In the genomic region with DNA sequence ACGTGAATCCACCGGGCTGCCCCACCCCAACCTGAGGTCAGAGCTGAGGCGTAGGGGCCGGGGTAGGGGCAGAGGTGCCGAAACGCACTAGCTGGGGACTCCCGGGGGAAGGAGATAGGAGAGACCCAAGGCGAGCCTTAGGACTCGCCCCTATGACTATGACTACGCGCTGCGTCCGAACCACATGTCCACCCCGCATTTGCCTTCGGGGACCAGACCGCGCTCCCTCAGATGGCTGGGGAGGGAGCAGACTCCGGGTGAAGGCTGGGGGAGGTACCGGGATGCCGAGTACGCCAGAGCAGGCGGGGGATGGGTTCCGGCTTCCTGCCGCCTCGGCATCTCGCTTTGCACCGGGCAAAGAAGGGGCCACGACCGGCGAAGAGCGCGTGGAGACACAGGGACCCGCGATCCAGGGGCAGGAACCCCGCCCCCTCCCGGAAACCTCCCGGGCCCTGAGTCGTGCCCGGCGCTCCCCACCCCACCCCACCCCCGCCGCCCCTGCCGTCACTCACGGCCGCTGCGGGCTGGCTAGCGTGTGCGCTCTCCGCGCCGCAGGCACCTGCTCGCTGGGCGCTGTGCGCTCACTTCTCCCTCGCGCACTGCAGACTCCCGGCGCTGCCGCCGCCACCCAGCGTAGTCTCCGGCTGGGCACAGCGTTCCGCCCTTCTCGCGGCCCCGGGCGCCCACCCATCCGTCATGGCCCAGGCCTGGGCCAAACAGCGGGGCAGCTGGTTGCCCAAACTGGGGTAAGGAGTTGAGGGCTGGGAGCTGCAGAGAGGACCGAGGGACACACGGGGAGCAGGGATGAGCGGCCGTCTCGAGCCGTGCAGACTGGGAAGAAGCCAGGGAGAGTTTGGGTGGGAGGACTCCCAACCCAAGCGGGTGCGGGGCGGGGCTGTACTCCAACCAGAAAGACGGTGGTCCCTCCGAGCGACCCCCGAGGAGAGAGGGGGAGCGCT, we compare ENCODE assay signal across 10 cellular contexts. TPM values are rescaled to one million over a fixed set of nuclear protein-coding genes. Genes with fewer than 3 reads are reported as not detected.
DNase-seq lines count a peak whose midpoint lies in the region; ATAC-seq and TF ChIP-seq lines count a peak whose summit lies in the region.
"Had no signal": no experiment of that assay in that cellular context is flagged by ENCODE, and none has a peak within 500 bp of the region (broad histone marks: within the 10 kb centered on the region; RNA-seq: fewer than 3 reads in every experiment).

No MANE protein-coding gene starts in this region.

- no peak overlapping the region for H4K91ac ChIP-seq in IMR-90 (ENCODE audit: insufficient read depth, low read depth, low read length)

- no peak for TF ChIP-seq POLR2A in IMR-90 (IDR thresholded peaks at IDR 0.05; ENCODE audit: low read depth, low read length)

- no peak for DNase-seq in CD8-positive, alpha-beta T cell
- DNase-seq in IMR-90 = no peak
- peak; percentile 50 for DNase-seq in cerebellum (ENCODE audit: low spot score)
- DNase-seq in natural killer cell = no peak
- no peak for DNase-seq in DMS53 (lab: John Stamatoyannopoulos, UW)
- DNase-seq in middle frontal gyrus (ENCODE audit: extremely low spot score, low spot score) = no peak
- DNase-seq: activated naive CD4-positive, alpha-beta T cell treated with anti-CD3 and anti-CD28 coated beads, Interleukin-2, amount 50 U/mL, for 16 hours; NCI-H1694 treated with DMSO at 0.1 percent for 48 hours had no signal

- H3K4me2 ChIP-seq in IMR-90 (ENCODE audit: low read depth, low read length) = no peak overlapping the region

- no peak overlapping the region for H3K27ac ChIP-seq in CD8-positive, alpha-beta T cell (ENCODE audit: low read depth, low read length)
- H3K27ac ChIP-seq in IMR-90 (ENCODE audit: insufficient read depth, low read length) = no peak overlapping the region

- no peak for TF ChIP-seq CTCF in CD8-positive, alpha-beta T cell (IDR thresholded peaks at IDR 0.05)
- TF ChIP-seq CTCF in IMR-90 (conservative IDR thresholded peaks at IDR 0.05; ENCODE audit: low read depth, low read length) = no peak
- TF ChIP-seq CTCF in natural killer cell (IDR thresholded peaks at IDR 0.05) = no peak

- peaks cover 50% of the 10 kb centered on the region for H3K27me3 Mint-ChIP-seq in CD8-positive, alpha-beta T cell (ENCODE audit: low read depth)
- H3K27me3 Mint-ChIP-seq in natural killer cell (ENCODE audit: low read depth in 2 of 2) = peaks cover 35 to 48% of the 10 kb centered on the region in 2 donors

- H3K23ac ChIP-seq in IMR-90 (ENCODE audit: low read depth, low read length) = no peak overlapping the region

- no peak overlapping the region for H3K56ac ChIP-seq in IMR-90 (ENCODE audit: extremely low read depth, insufficient read depth, low read length)

- no peaks in the 10 kb centered on the region; the same call in 1 of the 2 replicates for H4K20me1 ChIP-seq in IMR-90 (ENCODE audit: insufficient read depth, low read length)

- peaks cover 14% of the 10 kb centered on the region for H3K27me3 ChIP-seq in CD8-positive, alpha-beta T cell (ENCODE audit: insufficient read depth, low read length)
- H3K27me3 ChIP-seq in IMR-90 (ENCODE audit: control insufficient read depth, insufficient read depth, low read length) = peaks cover 58% of the 10 kb centered on the region

- peak overlapping the region; percentile 71 for H3K4me3 Mint-ChIP-seq in CD8-positive, alpha-beta T cell
- H3K4me3 Mint-ChIP-seq in natural killer cell = peak overlapping the region; percentile 65

- H3K4ac ChIP-seq in IMR-90 (ENCODE audit: low read depth, low read length) = no peak overlapping the region

- H3K9me3 Mint-ChIP-seq in CD8-positive, alpha-beta T cell = no peaks in the 10 kb centered on the region
- no peaks in the 10 kb centered on the region for H3K9me3 Mint-ChIP-seq in natural killer cell

- no peak overlapping the region for H3K14ac ChIP-seq in IMR-90 (replicated peaks; ENCODE audit: low read depth, low read length)

- in situ Hi-C loops in IMR-90 (cut with MboI; ENCODE audit: low sequenced_read_pairs) = no loop called here

- peaks cover 21% of the 10 kb centered on the region for H3K4me1 ChIP-seq in CD8-positive, alpha-beta T cell (ENCODE audit: insufficient read depth, low read length)
- H3K4me1 ChIP-seq in IMR-90 (ENCODE audit: control insufficient read depth, insufficient read depth, low read length) = no peaks in the 10 kb centered on the region; the same call in 1 of the 2 replicates

- no peak overlapping the region for H2BK15ac ChIP-seq in IMR-90 (ENCODE audit: low read depth, low read length)

- no peak overlapping the region for H2BK20ac ChIP-seq in IMR-90 (ENCODE audit: low read depth, low read length)

- no peak overlapping the region for H3K18ac ChIP-seq in IMR-90 (ENCODE audit: low read depth, low read length)

- 2% methylated on average over 20 of the region's 84 CpGs; no CpG with 5 or more reads in 1 of the 2 experiments for WGBS in IMR-90 (ENCODE audit: extremely low coverage in 2 of 2, insufficient read length in 1 of 2), 2 experiments

- no peaks in the 10 kb centered on the region for H3K79me1 ChIP-seq in IMR-90 (ENCODE audit: low read depth in 1 of 2, low read length in 2 of 2)

- no peak overlapping the region for H4K8ac ChIP-seq in IMR-90 (ENCODE audit: low read depth in 2 of 2, low read length in 2 of 2)

- no peaks in the 10 kb centered on the region for H3K9me3 ChIP-seq in CD8-positive, alpha-beta T cell (ENCODE audit: low read length)
- peaks cover 3% of the 10 kb centered on the region; the same call in 1 of the 2 replicates for H3K9me3 ChIP-seq in IMR-90 (ENCODE audit: control insufficient read depth, insufficient read depth, low read length)

- H3K36me3 Mint-ChIP-seq in CD8-positive, alpha-beta T cell = no peaks in the 10 kb centered on the region
- H3K36me3 Mint-ChIP-seq in natural killer cell = no peaks in the 10 kb centered on the region

- H3K36me3 ChIP-seq in CD8-positive, alpha-beta T cell (ENCODE audit: insufficient read depth, low read length) = no peaks in the 10 kb centered on the region
- H3K36me3 ChIP-seq in IMR-90 (ENCODE audit: control insufficient read depth, insufficient read depth, low read length) = no peaks in the 10 kb centered on the region

- CTCF ChIA-PET in CD8-positive, alpha-beta T cell (lab: Charles Lee) = no interaction called here
- CTCF ChIA-PET in IMR-90 (lab: Yijun Ruan, JAX) = no interaction called here

- no peak overlapping the region for H2AK9ac ChIP-seq in IMR-90 (replicated peaks; ENCODE audit: low read depth, low read length, poor library complexity)

- H4K5ac ChIP-seq in IMR-90 (ENCODE audit: low read depth, low read length) = no peak overlapping the region

- no TSS peak for BruUV-seq in IMR-90 (replicated peaks; lab: Mats Ljungman, UMichigan)

- no peak overlapping the region for H2BK5ac ChIP-seq in IMR-90 (ENCODE audit: low read depth, low read length, poor library complexity, severe bottlenecking)

- no peak overlapping the region for H3K4me3 ChIP-seq in CD8-positive, alpha-beta T cell (ENCODE audit: low read depth, low read length)
- no peak overlapping the region for H3K4me3 ChIP-seq in IMR-90 (ENCODE audit: insufficient read depth, low read depth, low read length)

- no peak for ATAC-seq in CD8-positive, alpha-beta T cell
- ATAC-seq in IMR-90 (ENCODE audit: low read depth) = no peak
- ATAC-seq in natural killer cell = peak in 1 of 3 donors; percentile 20
- no peak for ATAC-seq in HG03196 (IDR thresholded peaks at IDR 0.05; ENCODE audit: unreplicated experiment)
- ATAC-seq in HG03342 (IDR thresholded peaks at IDR 0.05; ENCODE audit: unreplicated experiment) = no peak

- H3K9ac ChIP-seq in IMR-90 (ENCODE audit: low read depth, low read length) = no peak overlapping the region

- no peak overlapping the region for H2BK120ac ChIP-seq in IMR-90 (ENCODE audit: low read depth, low read length)

- H3K9me1 ChIP-seq in IMR-90 (ENCODE audit: insufficient read depth, low read length) = no peaks in the 10 kb centered on the region

- POLR2A ChIA-PET in CD8-positive, alpha-beta T cell (lab: Charles Lee) = no interaction called here
- POLR2A ChIA-PET in IMR-90 (lab: Charles Lee; ENCODE audit: unreplicated experiment) = no interaction called here

- H3K4me1 Mint-ChIP-seq in CD8-positive, alpha-beta T cell (ENCODE audit: low read depth) = peaks cover 26% of the 10 kb centered on the region
- peaks cover 10 to 32% of the 10 kb centered on the region in 2 donors for H3K4me1 Mint-ChIP-seq in natural killer cell

- H3K27ac Mint-ChIP-seq in CD8-positive, alpha-beta T cell = no peak overlapping the region
- no peak overlapping the region for H3K27ac Mint-ChIP-seq in natural killer cell

- dilution Hi-C loops in IMR-90 (cut with HindIII; ENCODE audit: low sequenced_read_pairs, unreplicated experiment) = no loop called here

- H2AK5ac ChIP-seq in IMR-90 (ENCODE audit: low read depth, low read length) = no peak overlapping the region

- intact Hi-C loops in CD8-positive, alpha-beta T cell (cut with DNase I, micrococcal nuclease) = no loop called here
- intact Hi-C loops in IMR-90 (cut with micrococcal nuclease) (no loop called here), natural killer cell (cut with micrococcal nuclease) (no loop called here)

- peak overlapping the region; percentile 33 for H2AFZ ChIP-seq in IMR-90 (replicated peaks; ENCODE audit: low read length, poor library complexity)

- no peak for TF ChIP-seq RAD21 in IMR-90 (IDR thresholded peaks at IDR 0.05; ENCODE audit: low read length)

TF ChIP-seq in IMR-90, 13 proteins besides CTCF, POLR2A, EP300 and RAD21:
- no peak for TF ChIP-seq RCOR1 (IDR thresholded peaks at IDR 0.05; ENCODE audit: insufficient replicate concordance, low read length)
- no peak for TF ChIP-seq MAZ (IDR thresholded peaks at IDR 0.05; ENCODE audit: borderline replicate concordance, low read depth, low read length)
- TF ChIP-seq FOS (IDR thresholded peaks at IDR 0.05; ENCODE audit: low read depth, low read length) = no peak
- TF ChIP-seq CHD1 (IDR thresholded peaks at IDR 0.05; ENCODE audit: low read depth, low read length) = no peak
- TF ChIP-seq, protein P1, sequence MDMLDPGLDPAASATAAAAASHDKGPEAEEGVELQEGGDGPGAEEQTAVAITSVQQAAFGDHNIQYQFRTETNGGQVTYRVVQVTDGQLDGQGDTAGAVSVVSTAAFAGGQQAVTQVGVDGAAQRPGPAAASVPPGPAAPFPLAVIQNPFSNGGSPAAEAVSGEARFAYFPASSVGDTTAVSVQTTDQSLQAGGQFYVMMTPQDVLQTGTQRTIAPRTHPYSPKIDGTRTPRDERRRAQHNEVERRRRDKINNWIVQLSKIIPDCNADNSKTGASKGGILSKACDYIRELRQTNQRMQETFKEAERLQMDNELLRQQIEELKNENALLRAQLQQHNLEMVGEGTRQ (IDR thresholded peaks at IDR 0.05; ENCODE audit: low read depth, low read length) = no peak
- no peak for TF ChIP-seq CEBPB (IDR thresholded peaks at IDR 0.05; ENCODE audit: low read depth, low read length)
TF ChIP-seq in IMR-90: peak in this region for 0.

RNA-seq across cellular contexts. Expression of a gene that starts 0.6 kb away (rescaled TPM):
- not detected for total RNA-seq in CD8-positive, alpha-beta T cell
- not detected in 2 replicates for total RNA-seq in IMR-90 (2012; rRNA removed)
- not detected in 2 replicates for polyA plus RNA-seq in IMR-90 (2012; rRNA removed)
- polyA plus RNA-seq in IMR-90 (2012; cell fraction: cytosol; rRNA removed) = not detected in 2 replicates
- polyA plus RNA-seq in IMR-90 (2012; cell fraction: nucleus; rRNA removed; ENCODE audit: low replicate concordance) = not detected in 2 replicates
- total RNA-seq in cerebellum = 2.6 TPM
- not detected for total RNA-seq in natural killer cell
